In the genomic region with DNA sequence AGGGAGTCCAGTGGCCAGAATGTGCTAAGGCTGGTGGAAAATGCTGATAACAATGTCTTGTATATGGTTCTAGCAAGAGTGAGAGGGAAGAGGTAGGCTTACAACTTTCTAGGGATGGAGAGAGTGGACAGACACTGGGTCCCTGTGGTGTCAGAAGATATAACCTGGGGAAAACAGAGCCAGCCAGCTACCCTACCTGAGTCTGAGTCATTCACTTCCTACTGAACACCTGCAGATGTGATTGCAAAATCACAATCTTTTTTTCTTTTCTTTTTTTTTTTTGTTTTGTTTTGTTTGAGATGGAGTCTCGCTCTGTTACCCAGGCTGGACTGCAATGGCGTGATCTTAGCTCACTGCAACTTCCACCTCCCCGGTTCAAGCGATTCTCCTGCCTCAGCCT, we compare ENCODE assay signal across 26 cellular contexts. TPM values are rescaled to one million over a fixed set of nuclear protein-coding genes. Genes with fewer than 3 reads are reported as not detected.
DNase-seq lines count a peak whose midpoint lies in the region; ATAC-seq, FAIRE-seq and TF ChIP-seq lines count a peak whose summit lies in the region.
"Had no signal": no experiment of that assay in that cellular context is flagged by ENCODE, and none has a peak within 500 bp of the region (broad histone marks: within the 10 kb centered on the region; RNA-seq: fewer than 3 reads in every experiment).

No MANE protein-coding gene starts in this region.

- peak overlapping the region; percentile 52 for H3K27ac ChIP-seq in RWPE1
- no peak overlapping the region for H3K27ac ChIP-seq in CD4-positive, alpha-beta memory T cell (ENCODE audit: low read depth, low read length)
- H3K27ac ChIP-seq: KMS-11, upper lobe of right lung had no signal

- H3K9me3 ChIP-seq in CD4-positive, alpha-beta memory T cell (ENCODE audit: control insufficient read depth in 1 of 2, low read length in 2 of 2) = no peaks in the 10 kb centered on the region
- H3K9me3 ChIP-seq: mucosa of descending colon, upper lobe of right lung had no signal

- peaks cover 4% of the 10 kb centered on the region for H3K9me3 Mint-ChIP-seq in activated naive CD4-positive, alpha-beta T cell treated with anti-CD3 and anti-CD28 coated beads, Interleukin-2, amount 50 U/mL, for 24 hours
- no peaks in the 10 kb centered on the region for H3K9me3 Mint-ChIP-seq in type B pancreatic cell
- H3K9me3 Mint-ChIP-seq in CD4-positive, alpha-beta memory T cell = peaks cover 0 to 4% (median 1%) of the 10 kb centered on the region in 8 donors
- H3K9me3 Mint-ChIP-seq: H9 had no signal

- CTCF ChIA-PET in RWPE1 (lab: Yijun Ruan, JAX) = no interaction called here
- CTCF ChIA-PET in CD4-positive, alpha-beta memory T cell (lab: Charles Lee; ENCODE audit: partially characterized antibody) = no interaction called here

- POLR2A ChIA-PET in RWPE1 (lab: Yijun Ruan, JAX; ENCODE audit: low non-redundant PET) = interaction anchor here (0.6 kb wide), 1 partner anchor 35 kb away, joined by 7 read pairs; no protein-coding TSS in a partner anchor
- POLR2A ChIA-PET in CD4-positive, alpha-beta memory T cell (lab: Charles Lee; ENCODE audit: partially characterized antibody) = interaction anchor here (0.7 kb wide), 1 partner anchor 505 kb away, joined by 3 read pairs; no protein-coding TSS in a partner anchor

- peaks cover 34% of the 10 kb centered on the region for H3K36me3 Mint-ChIP-seq in activated naive CD4-positive, alpha-beta T cell treated with anti-CD3 and anti-CD28 coated beads, Interleukin-2, amount 50 U/mL, for 24 hours
- H3K36me3 Mint-ChIP-seq in type B pancreatic cell = peaks cover 39% of the 10 kb centered on the region
- peaks cover 25 to 29% of the 10 kb centered on the region in 2 donors for H3K36me3 Mint-ChIP-seq in CD4-positive, alpha-beta memory T cell

- intact Hi-C loops in Right ventricle myocardium superior (cut with DNase I) = no loop called here
- intact Hi-C loops in CD4-positive, alpha-beta memory T cell (cut with micrococcal nuclease) = no loop called here

- FAIRE-seq in urothelium cell line (lab: Jason Lieb, UNC) = no peak
- FAIRE-seq: frontal cortex had no signal

- peak overlapping the region; percentile 56 for H3K4me3 Mint-ChIP-seq in activated naive CD4-positive, alpha-beta T cell treated with anti-CD3 and anti-CD28 coated beads, Interleukin-2, amount 50 U/mL, for 24 hours
- peak overlapping the region; percentile 62 for H3K4me3 Mint-ChIP-seq in type B pancreatic cell
- H3K4me3 Mint-ChIP-seq in CD4-positive, alpha-beta memory T cell = peak overlapping the region in 2 of 8 donors; percentile 24 to 50
- H3K4me3 Mint-ChIP-seq: H9 had no signal

- H3K4me1 Mint-ChIP-seq in activated naive CD4-positive, alpha-beta T cell treated with anti-CD3 and anti-CD28 coated beads, Interleukin-2, amount 50 U/mL, for 24 hours = peaks cover 87% of the 10 kb centered on the region
- peaks cover 40% of the 10 kb centered on the region for H3K4me1 Mint-ChIP-seq in type B pancreatic cell (ENCODE audit: unreplicated experiment)
- peaks cover 50 to 73% (median 64%) of the 10 kb centered on the region in 4 donors for H3K4me1 Mint-ChIP-seq in CD4-positive, alpha-beta memory T cell

- H3K27me3 Mint-ChIP-seq in activated naive CD4-positive, alpha-beta T cell treated with anti-CD3 and anti-CD28 coated beads, Interleukin-2, amount 50 U/mL, for 24 hours = no peaks in the 10 kb centered on the region
- H3K27me3 Mint-ChIP-seq in type B pancreatic cell = no peaks in the 10 kb centered on the region
- no peaks in the 10 kb centered on the region for H3K27me3 Mint-ChIP-seq in CD4-positive, alpha-beta memory T cell
- H3K27me3 Mint-ChIP-seq: progenitor cell of endocrine pancreas, T-cell had no signal

- TF ChIP-seq CTCF in RWPE1 (conservative IDR thresholded peaks at IDR 0.05; ENCODE audit: low read depth) (no peak), epithelial cell of esophagus (IDR thresholded peaks at IDR 0.05; ENCODE audit: insufficient read depth, low read depth, low read length, missing control alignments) (no peak), type B pancreatic cell (conservative IDR thresholded peaks at IDR 0.05) (no peak)

- H3K27ac Mint-ChIP-seq in activated naive CD4-positive, alpha-beta T cell treated with anti-CD3 and anti-CD28 coated beads, Interleukin-2, amount 50 U/mL, for 24 hours = peak overlapping the region; percentile 83
- peak overlapping the region; percentile 82 for H3K27ac Mint-ChIP-seq in type B pancreatic cell
- peak overlapping the region in 1 of 7 donors; percentile 6 for H3K27ac Mint-ChIP-seq in CD4-positive, alpha-beta memory T cell
- H3K27ac Mint-ChIP-seq: H9, progenitor cell of endocrine pancreas had no signal

- H3K36me3 ChIP-seq in CD4-positive, alpha-beta memory T cell (ENCODE audit: insufficient read depth, low read length) = no peaks in the 10 kb centered on the region
- H3K36me3 ChIP-seq: upper lobe of right lung had no signal

- peaks cover 82% of the 10 kb centered on the region for H3K4me1 ChIP-seq in CD4-positive, alpha-beta memory T cell (ENCODE audit: insufficient read depth, low read length)

- no peak for DNase-seq in activated naive CD4-positive, alpha-beta T cell (lab: John Stamatoyannopoulos, UW)
- DNase-seq in RWPE1 (ENCODE audit: low spot score) = peak; percentile 77
- peak; percentile 71 for DNase-seq in epithelial cell of esophagus (ENCODE audit: low read depth)
- DNase-seq in type B pancreatic cell (ENCODE audit: extremely low spot score, unreplicated experiment) = no peak
- no peak for DNase-seq in urothelium cell line (ENCODE audit: low spot score)
- no peak for DNase-seq in Right ventricle myocardium superior
- DNase-seq in CD4-positive, alpha-beta memory T cell = no peak
- DNase-seq: activated CD4-positive, alpha-beta T cell treated with anti-CD3 and anti-CD28 coated beads for 4 hours; activated CD8-positive, alpha-beta memory T cell treated with anti-CD3 and anti-CD28 coated beads, Interleukin-2, amount 50 U/mL, for 4 hours; activated effector memory CD4-positive, alpha-beta T cell treated with anti-CD3 and anti-CD28 coated beads, Interleukin-2, amount 50 U/mL, for 16 hours; amygdala; GDM1; H9; hippocampal formation; islet precursor cell; mucosa of descending colon; NCI-H2029; OCI-M1; SIG-M5; stimulated activated CD8-positive, alpha-beta memory T cell treated with anti-CD3 and anti-CD28 coated beads, Interleukin-4, amount 100 ng/mL, for 48 hours; T-cell; upper lobe of right lung had no signal

- H3K4me3 ChIP-seq in epithelial cell of esophagus (ENCODE audit: low read length) = no peak overlapping the region
- H3K4me3 ChIP-seq in CD4-positive, alpha-beta memory T cell (ENCODE audit: low read length in 2 of 2) = no peak overlapping the region
- H3K4me3 ChIP-seq: mucosa of descending colon, upper lobe of right lung had no signal

- ATAC-seq in Right ventricle myocardium superior (ENCODE audit: poor library complexity) = no peak
- ATAC-seq: mucosa of descending colon, T-cell, upper lobe of right lung had no signal

- no peaks in the 10 kb centered on the region for H3K27me3 ChIP-seq in CD4-positive, alpha-beta memory T cell (ENCODE audit: insufficient read depth, low read length)
- H3K27me3 ChIP-seq: upper lobe of right lung had no signal

RNA-seq across cellular contexts. Expression of gene TET3, which starts 7.3 kb away (rescaled TPM):
- total RNA-seq in type B pancreatic cell (ENCODE audit: low replicate concordance) (34.6 and 71.5 TPM in 2 replicates), Right ventricle myocardium superior (2.0 TPM)
- 10 to 100 TPM; 18.2 to 19.4 TPM for total RNA-seq in CD4-positive, alpha-beta memory T cell
- under 1 TPM; 0.03 to 0.57 TPM for polyA plus RNA-seq in CD4-positive, alpha-beta memory T cell

Comparison
In these comparisons a context has a peak if more than half of its experiments do, and no peak if none do; other contexts are left out.
1. DNase-seq: peak in RWPE1 (single experiment) and epithelial cell of esophagus (single experiment); none in activated naive CD4-positive, alpha-beta T cell (0 of 4), type B pancreatic cell (single experiment), urothelium cell line (single experiment), Right ventricle myocardium superior (single experiment) and CD4-positive, alpha-beta memory T cell (0 of 5).